Comparison of ENCODE assay signal across 9 cellular contexts in genomic region chr5:93603711-93604118, GRCh38.
A peak's percentile ranks its signal among the peaks of the same experiment; 100 is the strongest.
DNase-seq lines count a peak whose midpoint lies in the region; FAIRE-seq and TF ChIP-seq lines count a peak whose summit lies in the region.
"Had no signal": no experiment of that assay in that cellular context is flagged by ENCODE, and none has a peak within 500 bp of the region (broad histone marks: within the 10 kb centered on the region; RNA-seq: fewer than 3 reads in every experiment).

No MANE protein-coding gene starts in this region.

- peak; percentile 39 for FAIRE-seq in G401.6 (lab: Jason Lieb, UNC)
- FAIRE-seq: H54 had no signal

- DNase-seq in NCI-H748 treated with DMSO at 0.1 percent for 48 hours (lab: John Stamatoyannopoulos, UW) = peak; percentile 74
- no peak for DNase-seq in fibroblast of pulmonary artery (ENCODE audit: low read depth)
- DNase-seq in retinal pigment epithelial cell (ENCODE audit: low read depth) = no peak
- DNase-seq in activated CD8-positive, alpha-beta memory T cell treated with anti-CD3 and anti-CD28 coated beads, Interleukin-2, amount 50 U/mL, for 4 hours = no peak
- DNase-seq in NCI-H524 treated with DMSO at 0.1 percent for 48 hours (lab: John Stamatoyannopoulos, UW) = no peak
- no peak for DNase-seq in NCI-H82 (lab: John Stamatoyannopoulos, UW)
- DNase-seq: naive thymus-derived CD8-positive, alpha-beta T cell had no signal

- TF ChIP-seq CTCF in fibroblast of pulmonary artery (IDR thresholded peaks at IDR 0.05; ENCODE audit: low read length, missing control alignments) (no peak), retinal pigment epithelial cell (conservative IDR thresholded peaks at IDR 0.05; ENCODE audit: low read depth, low read length) (peak; percentile 19)

- H3K4me3 ChIP-seq in fibroblast of pulmonary artery (replicated peaks; ENCODE audit: low read depth, low read length) (peak overlapping the region; percentile 13), retinal pigment epithelial cell (ENCODE audit: low read length) (peak overlapping the region; percentile 46)
